24 cellular contexts compared by ENCODE assay signal in genomic region chr1:201134405-201134804, GRCh38. TPM values are rescaled to one million over a fixed set of nuclear protein-coding genes. Genes with fewer than 3 reads are reported as not detected.
"Had no signal": no experiment of that assay in that cellular context is flagged by ENCODE, and none has a peak within 500 bp of the region (broad histone marks: within the 10 kb centered on the region; RNA-seq: fewer than 3 reads in every experiment).

No MANE protein-coding gene starts in this region.

- H3K9me3 ChIP-seq: stomach had no signal

- H3K27ac Mint-ChIP-seq: immature natural killer cell; natural killer cell treated with Interleukin-12 subunit alpha and Interleukin-12 subunit beta and Interleukin-15 and Interleukin-18, amount 100 ng/mL, for 72 hours had no signal

- DNase-seq: cortex of kidney; effector CD8-positive, alpha-beta T cell; glutamatergic neuron; immature natural killer cell; left cardiac atrium; left ventricle myocardium superior; mesenchymal stem cell; midbrain; small intestine; stimulated activated CD4-positive, alpha-beta T cell treated with anti-CD3 and anti-CD28 coated beads, Interleukin-12 subunit alpha, Interleukin-12 subunit beta, amount 100 ng/mL, for 4 hours; stimulated activated naive CD4-positive, alpha-beta T cell; stomach; substantia nigra; trophoblast cell had no signal

- H3K4me1 Mint-ChIP-seq: immature natural killer cell had no signal

- H3K9me3 Mint-ChIP-seq: immature natural killer cell; natural killer cell treated with Interleukin-12 subunit alpha and Interleukin-12 subunit beta and Interleukin-15 and Interleukin-18, amount 100 ng/mL, for 72 hours had no signal

- FAIRE-seq: frontal cortex, keratinocyte, small intestine had no signal

- H3K4me3 ChIP-seq: dorsolateral prefrontal cortex, lung, stomach had no signal

- H3K27ac ChIP-seq: dorsolateral prefrontal cortex, stomach had no signal

- ATAC-seq: esophagus mucosa; left cardiac atrium; left ventricle myocardium superior; natural killer cell treated with Interleukin-12 subunit alpha and Interleukin-12 subunit beta and Interleukin-15 and Interleukin-18, amount 100 ng/mL, for 72 hours had no signal

- H3K27me3 ChIP-seq: dorsolateral prefrontal cortex, stomach had no signal

- H3K36me3 Mint-ChIP-seq: natural killer cell treated with Interleukin-12 subunit alpha and Interleukin-12 subunit beta and Interleukin-15 and Interleukin-18, amount 100 ng/mL, for 72 hours had no signal

- H3K4me3 Mint-ChIP-seq: immature natural killer cell; natural killer cell treated with Interleukin-12 subunit alpha and Interleukin-12 subunit beta and Interleukin-15 and Interleukin-18, amount 100 ng/mL, for 72 hours had no signal

- H3K27me3 Mint-ChIP-seq: natural killer cell treated with Interleukin-12 subunit alpha and Interleukin-12 subunit beta and Interleukin-15 and Interleukin-18, amount 100 ng/mL, for 72 hours had no signal

RNA-seq across cellular contexts. Expression of gene ASCL5, which starts 7.4 kb away (rescaled TPM):
- total RNA-seq: esophagus mucosa; fibroblast of lung; frontal cortex; left cardiac atrium; left ventricle myocardium superior; natural killer cell treated with Interleukin-12 subunit alpha and Interleukin-12 subunit beta and Interleukin-15 and Interleukin-18, amount 100 ng/mL, for 72 hours; omental fat pad; pulmonary artery endothelial cell; urinary bladder had no signal
- polyA plus RNA-seq: fibroblast of lung, keratinocyte, urinary bladder had no signal

RNA-seq across cellular contexts. Expression of gene CACNA1S, which starts 22.2 kb away (rescaled TPM):
- total RNA-seq: esophagus mucosa; fibroblast of lung; left cardiac atrium; left ventricle myocardium superior; natural killer cell treated with Interleukin-12 subunit alpha and Interleukin-12 subunit beta and Interleukin-15 and Interleukin-18, amount 100 ng/mL, for 72 hours; omental fat pad; pulmonary artery endothelial cell had no signal
- polyA plus RNA-seq: fibroblast of lung, immature natural killer cell, keratinocyte, stomach, urinary bladder had no signal

RNA-seq across cellular contexts. Expression of gene IGFN1, which starts 56.2 kb away (rescaled TPM):
- total RNA-seq: left ventricle myocardium superior; natural killer cell treated with Interleukin-12 subunit alpha and Interleukin-12 subunit beta and Interleukin-15 and Interleukin-18, amount 100 ng/mL, for 72 hours; pulmonary artery endothelial cell had no signal
- polyA plus RNA-seq: fibroblast of lung, immature natural killer cell, keratinocyte had no signal
